ENCODE assay signal across 2 cellular contexts in genomic region chr17:41351177-41351576, GRCh38.
TF ChIP-seq lines count a peak whose summit lies in the region.

No MANE protein-coding gene starts in this region.

TF ChIP-seq in HepG2, 621 proteins besides CTCF, POLR2A, EP300 and RAD21:
- TF ChIP-seq ZNF841 (CRISPR knock-in tag; IDR thresholded peaks at IDR 0.05; ENCODE audit: borderline replicate concordance) (no peak), ATF7 (IDR thresholded peaks at IDR 0.05) (peak; percentile 85), ATF7 (CRISPR knock-in tag; IDR thresholded peaks at IDR 0.05) (no peak), CREB1 (IDR thresholded peaks at IDR 0.05) (peak; percentile 92), CREB1 (CRISPR knock-in tag; IDR thresholded peaks at IDR 0.05) (no peak)

TF ChIP-seq in HEK293, 187 proteins besides CTCF, POLR2A, EP300 and RAD21:
- no peak for TF ChIP-seq ZNF354C (tag by site-specific recombination; IDR thresholded peaks at IDR 0.05; ENCODE audit: borderline replicate concordance, low read depth)
- no peak for TF ChIP-seq ZNF19 (tag by site-specific recombination; IDR thresholded peaks at IDR 0.05; ENCODE audit: low read depth)
- TF ChIP-seq GLIS1 (tag by site-specific recombination; IDR thresholded peaks at IDR 0.05): no peak
- TF ChIP-seq ATF2 (tag by site-specific recombination; IDR thresholded peaks at IDR 0.05; ENCODE audit: low read depth): 0 out of 2 replicates have a peak, but pooled peaks have one; percentile 40
- no peak for TF ChIP-seq ZNF561 (tag by site-specific recombination; IDR thresholded peaks at IDR 0.05; ENCODE audit: borderline replicate concordance)
- no peak for TF ChIP-seq ZFP3 (tag by site-specific recombination; IDR thresholded peaks at IDR 0.05; ENCODE audit: low read depth)
TF ChIP-seq in HEK293: peak in this region for 1.
